Comparison of ENCODE assay signal across 10 cellular contexts in the genomic region with DNA sequence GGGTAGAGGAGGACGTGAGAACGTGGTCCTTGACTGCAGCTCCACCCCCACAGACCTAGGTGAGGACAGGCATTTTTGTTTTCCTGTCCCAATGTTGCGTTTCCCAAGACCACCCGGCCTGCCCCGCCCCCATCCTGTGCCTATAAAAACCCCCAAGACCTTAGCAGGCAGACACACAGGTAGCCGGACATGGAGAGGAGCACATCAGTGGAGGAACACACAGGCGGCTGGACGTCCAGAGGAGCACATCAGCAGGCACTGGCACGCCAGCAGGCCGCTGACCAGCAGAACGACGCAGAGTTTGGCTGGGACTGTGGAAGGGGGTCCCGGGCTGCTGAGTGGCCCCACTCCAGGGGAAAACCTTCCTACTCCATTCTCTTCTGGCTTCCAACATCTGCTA. TPM values are rescaled to one million over a fixed set of nuclear protein-coding genes. Genes with fewer than 3 reads are reported as not detected.
DNase-seq lines count a peak whose midpoint lies in the region; ATAC-seq and TF ChIP-seq lines count a peak whose summit lies in the region.
"Had no signal": no experiment of that assay in that cellular context is flagged by ENCODE, and none has a peak within 500 bp of the region (broad histone marks: within the 10 kb centered on the region; RNA-seq: fewer than 3 reads in every experiment).

No MANE protein-coding gene starts in this region.

- peaks cover 4 to 5% of the 10 kb centered on the region in 2 donors for H3K4me1 ChIP-seq in thoracic aorta (ENCODE audit: control insufficient read depth in 1 of 2, low read depth in 2 of 2)

- H3K36me3 Mint-ChIP-seq in activated naive CD4-positive, alpha-beta T cell treated with anti-CD3 and anti-CD28 coated beads, Interleukin-2, amount 10 ng/mL, durations not matched to agents 7 days and 5 days = no peaks in the 10 kb centered on the region
- no peaks in the 10 kb centered on the region for H3K36me3 Mint-ChIP-seq in activated naive CD8-positive, alpha-beta T cell

- H3K27me3 ChIP-seq in thoracic aorta (replicated peaks; ENCODE audit: insufficient read depth) = no peaks in the 10 kb centered on the region
- H3K27me3 ChIP-seq: ovary, tibial nerve had no signal

- H3K27ac Mint-ChIP-seq in activated naive CD4-positive, alpha-beta T cell treated with anti-CD3 and anti-CD28 coated beads, Interleukin-2, amount 10 ng/mL, durations not matched to agents 7 days and 5 days = no peak overlapping the region
- peak overlapping the region; percentile 41 for H3K27ac Mint-ChIP-seq in activated naive CD8-positive, alpha-beta T cell

- H3K27me3 Mint-ChIP-seq in activated naive CD4-positive, alpha-beta T cell treated with anti-CD3 and anti-CD28 coated beads, Interleukin-2, amount 10 ng/mL, durations not matched to agents 7 days and 5 days = peaks cover 15% of the 10 kb centered on the region
- H3K27me3 Mint-ChIP-seq in activated naive CD8-positive, alpha-beta T cell = no peaks in the 10 kb centered on the region

- H3K4me3 Mint-ChIP-seq in activated naive CD4-positive, alpha-beta T cell treated with anti-CD3 and anti-CD28 coated beads, Interleukin-2, amount 10 ng/mL, durations not matched to agents 7 days and 5 days = peak overlapping the region; percentile 60
- H3K4me3 Mint-ChIP-seq in activated naive CD8-positive, alpha-beta T cell = peak overlapping the region; percentile 70

- H3K9me3 Mint-ChIP-seq in activated naive CD4-positive, alpha-beta T cell treated with anti-CD3 and anti-CD28 coated beads, Interleukin-2, amount 10 ng/mL, durations not matched to agents 7 days and 5 days = no peaks in the 10 kb centered on the region
- H3K9me3 Mint-ChIP-seq in activated naive CD8-positive, alpha-beta T cell (ENCODE audit: low read depth) = no peaks in the 10 kb centered on the region

- peak overlapping the region; percentile 68 for H3K4me3 ChIP-seq in thoracic aorta

- H3K4me1 Mint-ChIP-seq in activated naive CD4-positive, alpha-beta T cell treated with anti-CD3 and anti-CD28 coated beads, Interleukin-2, amount 10 ng/mL, durations not matched to agents 7 days and 5 days = peaks cover 12% of the 10 kb centered on the region
- peaks cover 11% of the 10 kb centered on the region for H3K4me1 Mint-ChIP-seq in activated naive CD8-positive, alpha-beta T cell (ENCODE audit: low read depth)

- CTCF ChIA-PET in activated naive CD4-positive, alpha-beta T cell treated with anti-CD3 and anti-CD28 coated beads, Interleukin-2, amount 10 ng/mL, durations not matched to agents 7 days and 5 days (lab: Charles Lee) = interaction anchor here (0.8 to 0.9 kb wide), 2 partner anchors 66 kb away, joined by 3 read pairs; no protein-coding TSS in a partner anchor

- H3K27ac ChIP-seq in thoracic aorta = no peak overlapping the region
- H3K27ac ChIP-seq: ovary, tibial nerve had no signal

- no peak for TF ChIP-seq CTCF in thoracic aorta (IDR thresholded peaks at IDR 0.05)

- H3K9me3 ChIP-seq in thoracic aorta = no peaks in the 10 kb centered on the region
- H3K9me3 ChIP-seq: ovary, tibial nerve had no signal

- no peak for ATAC-seq in thoracic aorta (ENCODE audit: insufficient number of reproducible peaks, low FRiP score, low read depth)
- ATAC-seq in HG02885 (IDR thresholded peaks at IDR 0.05; ENCODE audit: poor library complexity, unreplicated experiment) = no peak
- no peak for ATAC-seq in GM18517 (IDR thresholded peaks at IDR 0.05; ENCODE audit: unreplicated experiment)

- DNase-seq in activated naive CD4-positive, alpha-beta T cell treated with anti-CD3 and anti-CD28 coated beads, Interleukin-2, amount 10 ng/mL, durations not matched to agents 7 days and 5 days = peak; percentile 27
- no peak for DNase-seq in activated naive CD4-positive, alpha-beta T cell treated with anti-CD3 and anti-CD28 coated beads, Interleukin-2, amount 50 U/mL, for 16 hours
- peak; percentile 2 for DNase-seq in left kidney (ENCODE audit: low read depth, low spot score)
- DNase-seq in thoracic aorta (ENCODE audit: low spot score) = no peak
- no peak for DNase-seq in NCI-H2029 (lab: John Stamatoyannopoulos, UW)

- H3K36me3 ChIP-seq in thoracic aorta = no peaks in the 10 kb centered on the region
- H3K36me3 ChIP-seq: ovary, tibial nerve had no signal

RNA-seq across cellular contexts. Expression of a gene that starts 12.7 kb away (rescaled TPM):
- total RNA-seq in thoracic aorta = 10 to 100 TPM; 27.6 to 31.7 TPM

RNA-seq across cellular contexts. Expression of a gene that starts 30.2 kb away (rescaled TPM):
- total RNA-seq in thoracic aorta = 10 to 100 TPM; 30.5 to 70.8 TPM

RNA-seq across cellular contexts. Expression of a gene that starts 37.4 kb away (rescaled TPM):
- total RNA-seq in thoracic aorta = 10 to 100 TPM in 1 of 2 donors, 1 to 10 TPM in 1; 8.3 to 10.0 TPM

RNA-seq across cellular contexts. Expression of a gene that starts 47.0 kb away (rescaled TPM):
- 10 to 100 TPM; 29.6 to 37.2 TPM for total RNA-seq in thoracic aorta

RNA-seq across cellular contexts. Expression of a gene that starts 59.7 kb away (rescaled TPM):
- total RNA-seq in thoracic aorta = 10 to 100 TPM; 42.9 to 57.0 TPM

Comparison
In these comparisons a context has a peak if more than half of its experiments do, and no peak if none do; other contexts are left out.
1. DNase-seq: peak in activated naive CD4-positive, alpha-beta T cell treated with anti-CD3 and anti-CD28 coated beads, Interleukin-2, amount 10 ng/mL, durations not matched to agents 7 days and 5 days (single experiment) and left kidney (single experiment); none in activated naive CD4-positive, alpha-beta T cell treated with anti-CD3 and anti-CD28 coated beads, Interleukin-2, amount 50 U/mL, for 16 hours (single experiment), thoracic aorta (single experiment) and NCI-H2029 (single experiment).